ENCODE assay signal across 2 cellular contexts in genomic region chr2:105496271-105496670, GRCh38.
TF ChIP-seq lines count a peak whose summit lies in the region.

No MANE protein-coding gene starts in this region.

TF ChIP-seq in GM23338, 12 proteins besides CTCF, POLR2A, EP300 and RAD21 (continued from another document):
- no peak for TF ChIP-seq ZNF462 (CRISPR knock-in tag; IDR thresholded peaks at IDR 0.05)

TF ChIP-seq in K562, 482 proteins besides CTCF, POLR2A, EP300 and RAD21 (continued from another document):
- TF ChIP-seq, protein P1, sequence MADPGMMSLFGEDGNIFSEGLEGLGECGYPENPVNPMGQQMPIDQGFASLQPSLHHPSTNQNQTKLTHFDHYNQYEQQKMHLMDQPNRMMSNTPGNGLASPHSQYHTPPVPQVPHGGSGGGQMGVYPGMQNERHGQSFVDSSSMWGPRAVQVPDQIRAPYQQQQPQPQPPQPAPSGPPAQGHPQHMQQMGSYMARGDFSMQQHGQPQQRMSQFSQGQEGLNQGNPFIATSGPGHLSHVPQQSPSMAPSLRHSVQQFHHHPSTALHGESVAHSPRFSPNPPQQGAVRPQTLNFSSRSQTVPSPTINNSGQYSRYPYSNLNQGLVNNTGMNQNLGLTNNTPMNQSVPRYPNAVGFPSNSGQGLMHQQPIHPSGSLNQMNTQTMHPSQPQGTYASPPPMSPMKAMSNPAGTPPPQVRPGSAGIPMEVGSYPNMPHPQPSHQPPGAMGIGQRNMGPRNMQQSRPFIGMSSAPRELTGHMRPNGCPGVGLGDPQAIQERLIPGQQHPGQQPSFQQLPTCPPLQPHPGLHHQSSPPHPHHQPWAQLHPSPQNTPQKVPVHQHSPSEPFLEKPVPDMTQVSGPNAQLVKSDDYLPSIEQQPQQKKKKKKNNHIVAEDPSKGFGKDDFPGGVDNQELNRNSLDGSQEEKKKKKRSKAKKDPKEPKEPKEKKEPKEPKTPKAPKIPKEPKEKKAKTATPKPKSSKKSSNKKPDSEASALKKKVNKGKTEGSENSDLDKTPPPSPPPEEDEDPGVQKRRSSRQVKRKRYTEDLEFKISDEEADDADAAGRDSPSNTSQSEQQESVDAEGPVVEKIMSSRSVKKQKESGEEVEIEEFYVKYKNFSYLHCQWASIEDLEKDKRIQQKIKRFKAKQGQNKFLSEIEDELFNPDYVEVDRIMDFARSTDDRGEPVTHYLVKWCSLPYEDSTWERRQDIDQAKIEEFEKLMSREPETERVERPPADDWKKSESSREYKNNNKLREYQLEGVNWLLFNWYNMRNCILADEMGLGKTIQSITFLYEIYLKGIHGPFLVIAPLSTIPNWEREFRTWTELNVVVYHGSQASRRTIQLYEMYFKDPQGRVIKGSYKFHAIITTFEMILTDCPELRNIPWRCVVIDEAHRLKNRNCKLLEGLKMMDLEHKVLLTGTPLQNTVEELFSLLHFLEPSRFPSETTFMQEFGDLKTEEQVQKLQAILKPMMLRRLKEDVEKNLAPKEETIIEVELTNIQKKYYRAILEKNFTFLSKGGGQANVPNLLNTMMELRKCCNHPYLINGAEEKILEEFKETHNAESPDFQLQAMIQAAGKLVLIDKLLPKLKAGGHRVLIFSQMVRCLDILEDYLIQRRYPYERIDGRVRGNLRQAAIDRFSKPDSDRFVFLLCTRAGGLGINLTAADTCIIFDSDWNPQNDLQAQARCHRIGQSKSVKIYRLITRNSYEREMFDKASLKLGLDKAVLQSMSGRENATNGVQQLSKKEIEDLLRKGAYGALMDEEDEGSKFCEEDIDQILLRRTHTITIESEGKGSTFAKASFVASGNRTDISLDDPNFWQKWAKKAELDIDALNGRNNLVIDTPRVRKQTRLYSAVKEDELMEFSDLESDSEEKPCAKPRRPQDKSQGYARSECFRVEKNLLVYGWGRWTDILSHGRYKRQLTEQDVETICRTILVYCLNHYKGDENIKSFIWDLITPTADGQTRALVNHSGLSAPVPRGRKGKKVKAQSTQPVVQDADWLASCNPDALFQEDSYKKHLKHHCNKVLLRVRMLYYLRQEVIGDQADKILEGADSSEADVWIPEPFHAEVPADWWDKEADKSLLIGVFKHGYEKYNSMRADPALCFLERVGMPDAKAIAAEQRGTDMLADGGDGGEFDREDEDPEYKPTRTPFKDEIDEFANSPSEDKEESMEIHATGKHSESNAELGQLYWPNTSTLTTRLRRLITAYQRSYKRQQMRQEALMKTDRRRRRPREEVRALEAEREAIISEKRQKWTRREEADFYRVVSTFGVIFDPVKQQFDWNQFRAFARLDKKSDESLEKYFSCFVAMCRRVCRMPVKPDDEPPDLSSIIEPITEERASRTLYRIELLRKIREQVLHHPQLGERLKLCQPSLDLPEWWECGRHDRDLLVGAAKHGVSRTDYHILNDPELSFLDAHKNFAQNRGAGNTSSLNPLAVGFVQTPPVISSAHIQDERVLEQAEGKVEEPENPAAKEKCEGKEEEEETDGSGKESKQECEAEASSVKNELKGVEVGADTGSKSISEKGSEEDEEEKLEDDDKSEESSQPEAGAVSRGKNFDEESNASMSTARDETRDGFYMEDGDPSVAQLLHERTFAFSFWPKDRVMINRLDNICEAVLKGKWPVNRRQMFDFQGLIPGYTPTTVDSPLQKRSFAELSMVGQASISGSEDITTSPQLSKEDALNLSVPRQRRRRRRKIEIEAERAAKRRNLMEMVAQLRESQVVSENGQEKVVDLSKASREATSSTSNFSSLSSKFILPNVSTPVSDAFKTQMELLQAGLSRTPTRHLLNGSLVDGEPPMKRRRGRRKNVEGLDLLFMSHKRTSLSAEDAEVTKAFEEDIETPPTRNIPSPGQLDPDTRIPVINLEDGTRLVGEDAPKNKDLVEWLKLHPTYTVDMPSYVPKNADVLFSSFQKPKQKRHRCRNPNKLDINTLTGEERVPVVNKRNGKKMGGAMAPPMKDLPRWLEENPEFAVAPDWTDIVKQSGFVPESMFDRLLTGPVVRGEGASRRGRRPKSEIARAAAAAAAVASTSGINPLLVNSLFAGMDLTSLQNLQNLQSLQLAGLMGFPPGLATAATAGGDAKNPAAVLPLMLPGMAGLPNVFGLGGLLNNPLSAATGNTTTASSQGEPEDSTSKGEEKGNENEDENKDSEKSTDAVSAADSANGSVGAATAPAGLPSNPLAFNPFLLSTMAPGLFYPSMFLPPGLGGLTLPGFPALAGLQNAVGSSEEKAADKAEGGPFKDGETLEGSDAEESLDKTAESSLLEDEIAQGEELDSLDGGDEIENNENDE (IDR thresholded peaks at IDR 0.05; ENCODE audit: low read depth, low read length): no peak
- TF ChIP-seq SMAD1 (IDR thresholded peaks at IDR 0.05; ENCODE audit: low read depth, low read length, partially characterized antibody): no peak
- TF ChIP-seq MBD2 (IDR thresholded peaks at IDR 0.05; ENCODE audit: borderline replicate concordance, low read depth): no peak
- no peak for TF ChIP-seq ZNF24 (IDR thresholded peaks at IDR 0.05)
- no peak for TF ChIP-seq MLLT1 (IDR thresholded peaks at IDR 0.05)
- TF ChIP-seq LEF1 (IDR thresholded peaks at IDR 0.05): no peak
- TF ChIP-seq FOXA3 (CRISPR knock-in tag; conservative IDR thresholded peaks at IDR 0.05 in 1 of 2, IDR thresholded peaks at IDR 0.05 in 1 of 2): no peak
- TF ChIP-seq, protein P2, sequence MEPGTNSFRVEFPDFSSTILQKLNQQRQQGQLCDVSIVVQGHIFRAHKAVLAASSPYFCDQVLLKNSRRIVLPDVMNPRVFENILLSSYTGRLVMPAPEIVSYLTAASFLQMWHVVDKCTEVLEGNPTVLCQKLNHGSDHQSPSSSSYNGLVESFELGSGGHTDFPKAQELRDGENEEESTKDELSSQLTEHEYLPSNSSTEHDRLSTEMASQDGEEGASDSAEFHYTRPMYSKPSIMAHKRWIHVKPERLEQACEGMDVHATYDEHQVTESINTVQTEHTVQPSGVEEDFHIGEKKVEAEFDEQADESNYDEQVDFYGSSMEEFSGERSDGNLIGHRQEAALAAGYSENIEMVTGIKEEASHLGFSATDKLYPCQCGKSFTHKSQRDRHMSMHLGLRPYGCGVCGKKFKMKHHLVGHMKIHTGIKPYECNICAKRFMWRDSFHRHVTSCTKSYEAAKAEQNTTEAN (CRISPR knock-in tag; IDR thresholded peaks at IDR 0.05): no peak
- TF ChIP-seq, protein P3, sequence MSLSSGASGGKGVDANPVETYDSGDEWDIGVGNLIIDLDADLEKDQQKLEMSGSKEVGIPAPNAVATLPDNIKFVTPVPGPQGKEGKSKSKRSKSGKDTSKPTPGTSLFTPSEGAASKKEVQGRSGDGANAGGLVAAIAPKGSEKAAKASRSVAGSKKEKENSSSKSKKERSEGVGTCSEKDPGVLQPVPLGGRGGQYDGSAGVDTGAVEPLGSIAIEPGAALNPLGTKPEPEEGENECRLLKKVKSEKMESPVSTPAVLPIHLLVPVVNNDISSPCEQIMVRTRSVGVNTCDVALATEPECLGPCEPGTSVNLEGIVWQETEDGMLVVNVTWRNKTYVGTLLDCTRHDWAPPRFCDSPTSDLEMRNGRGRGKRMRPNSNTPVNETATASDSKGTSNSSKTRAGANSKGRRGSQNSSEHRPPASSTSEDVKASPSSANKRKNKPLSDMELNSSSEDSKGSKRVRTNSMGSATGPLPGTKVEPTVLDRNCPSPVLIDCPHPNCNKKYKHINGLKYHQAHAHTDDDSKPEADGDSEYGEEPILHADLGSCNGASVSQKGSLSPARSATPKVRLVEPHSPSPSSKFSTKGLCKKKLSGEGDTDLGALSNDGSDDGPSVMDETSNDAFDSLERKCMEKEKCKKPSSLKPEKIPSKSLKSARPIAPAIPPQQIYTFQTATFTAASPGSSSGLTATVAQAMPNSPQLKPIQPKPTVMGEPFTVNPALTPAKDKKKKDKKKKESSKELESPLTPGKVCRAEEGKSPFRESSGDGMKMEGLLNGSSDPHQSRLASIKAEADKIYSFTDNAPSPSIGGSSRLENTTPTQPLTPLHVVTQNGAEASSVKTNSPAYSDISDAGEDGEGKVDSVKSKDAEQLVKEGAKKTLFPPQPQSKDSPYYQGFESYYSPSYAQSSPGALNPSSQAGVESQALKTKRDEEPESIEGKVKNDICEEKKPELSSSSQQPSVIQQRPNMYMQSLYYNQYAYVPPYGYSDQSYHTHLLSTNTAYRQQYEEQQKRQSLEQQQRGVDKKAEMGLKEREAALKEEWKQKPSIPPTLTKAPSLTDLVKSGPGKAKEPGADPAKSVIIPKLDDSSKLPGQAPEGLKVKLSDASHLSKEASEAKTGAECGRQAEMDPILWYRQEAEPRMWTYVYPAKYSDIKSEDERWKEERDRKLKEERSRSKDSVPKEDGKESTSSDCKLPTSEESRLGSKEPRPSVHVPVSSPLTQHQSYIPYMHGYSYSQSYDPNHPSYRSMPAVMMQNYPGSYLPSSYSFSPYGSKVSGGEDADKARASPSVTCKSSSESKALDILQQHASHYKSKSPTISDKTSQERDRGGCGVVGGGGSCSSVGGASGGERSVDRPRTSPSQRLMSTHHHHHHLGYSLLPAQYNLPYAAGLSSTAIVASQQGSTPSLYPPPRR (CRISPR knock-in tag; IDR thresholded peaks at IDR 0.05; ENCODE audit: borderline replicate concordance): no peak
- TF ChIP-seq BRD4 (IDR thresholded peaks at IDR 0.05): no peak
- no peak for TF ChIP-seq ZSCAN32 (CRISPR knock-in tag; IDR thresholded peaks at IDR 0.05)
